In the genomic region with DNA sequence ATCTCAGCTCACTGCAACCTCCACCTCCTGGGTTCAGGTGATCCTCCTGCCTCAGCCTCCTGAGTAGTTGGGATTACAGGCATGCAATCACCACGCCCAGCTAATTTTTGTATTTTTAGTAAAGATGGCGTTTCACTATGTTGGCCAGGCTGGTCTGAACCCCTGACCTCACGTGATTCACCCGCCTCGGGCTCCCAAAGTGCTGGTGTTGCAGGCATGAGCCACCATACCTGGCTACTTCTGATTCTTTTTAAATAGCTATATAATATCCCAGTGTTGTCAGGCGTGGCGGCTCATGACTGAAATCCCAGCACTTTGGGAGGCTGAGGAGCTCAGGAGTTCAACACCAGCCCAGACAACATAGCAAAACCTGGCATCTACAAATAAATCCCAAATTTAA, we compare ENCODE assay signal across 24 cellular contexts.
"Had no signal": no experiment of that assay in that cellular context is flagged by ENCODE, and none has a peak within 500 bp of the region (broad histone marks: within the 10 kb centered on the region; RNA-seq: fewer than 3 reads in every experiment).

No MANE protein-coding gene starts in this region.

- H3K4me3 Mint-ChIP-seq: naive B cell; naive thymus-derived CD8-positive, alpha-beta T cell; natural killer cell treated with Interleukin-12 subunit alpha and Interleukin-12 subunit beta and Interleukin-15 and Interleukin-18, amount 100 ng/mL, for 72 hours; nephron progenitor cell; neural crest cell; stimulated activated effector memory CD8-positive, alpha-beta T cell treated with anti-CD3 and anti-CD28 coated beads, Interleukin-12 subunit alpha, Interleukin-12 subunit beta, amount 100 ng/mL, for 72 hours; stimulated activated naive B cell treated with anti-CD40 and anti-IgM and Interleukin-4, amounts not matched to agents 10 μg/mL and 1 μg/mL and 100 μg/mL, for 72 hours; stimulated activated naive CD8-positive, alpha-beta T cell treated with anti-CD3 and anti-CD28 coated beads, Interleukin-15, Interleukin-2, amounts not matched to agents 100 ng/mL and 50 ng/mL, for 24 hours had no signal

- H3K4me1 Mint-ChIP-seq: naive B cell; nephron progenitor cell; neural crest cell; stimulated activated effector memory CD8-positive, alpha-beta T cell treated with anti-CD3 and anti-CD28 coated beads, Interleukin-12 subunit alpha, Interleukin-12 subunit beta, amount 100 ng/mL, for 72 hours had no signal

- H3K9me3 Mint-ChIP-seq: naive B cell; naive thymus-derived CD8-positive, alpha-beta T cell; natural killer cell treated with Interleukin-12 subunit alpha and Interleukin-12 subunit beta and Interleukin-15 and Interleukin-18, amount 100 ng/mL, for 72 hours; nephron progenitor cell; neural crest cell; stimulated activated effector memory CD8-positive, alpha-beta T cell treated with anti-CD3 and anti-CD28 coated beads, Interleukin-12 subunit alpha, Interleukin-12 subunit beta, amount 100 ng/mL, for 72 hours; stimulated activated naive B cell treated with anti-CD40 and anti-IgM and Interleukin-4, amounts not matched to agents 10 μg/mL and 1 μg/mL and 100 μg/mL, for 72 hours; stimulated activated naive CD8-positive, alpha-beta T cell treated with anti-CD3 and anti-CD28 coated beads, Interleukin-15, Interleukin-2, amounts not matched to agents 100 ng/mL and 50 ng/mL, for 24 hours had no signal

- H3K36me3 Mint-ChIP-seq: naive B cell; natural killer cell treated with Interleukin-12 subunit alpha and Interleukin-12 subunit beta and Interleukin-15 and Interleukin-18, amount 100 ng/mL, for 72 hours had no signal

- DNase-seq: naive B cell; naive thymus-derived CD8-positive, alpha-beta T cell; nephron progenitor cell; nucleus accumbens; ovary; posterior cingulate gyrus; psoas muscle; right cardiac atrium; right lobe of liver; sigmoid colon; small intestine; stimulated activated CD4-positive, alpha-beta T cell treated with anti-CD3 and anti-CD28 coated beads, Interleukin-15, amount 100 ng/mL, for 24 hours; stimulated activated CD4-positive, alpha-beta T cell treated with anti-CD3 and anti-CD28 coated beads, Interleukin-2, amount 100 ng/mL, for 24 hours; stimulated activated CD4-positive, alpha-beta T cell treated with anti-CD3 and anti-CD28 coated beads, Interleukin-2, amount 100 ng/mL, for 48 hours; stimulated activated CD4-positive, alpha-beta T cell treated with anti-CD3 and anti-CD28 coated beads, Interleukin-4, amount 100 ng/mL, for 24 hours; stimulated activated naive B cell treated with anti-CD40 and anti-IgM and Interleukin-4, amounts not matched to agents 10 μg/mL and 1 μg/mL and 100 μg/mL, for 72 hours; stimulated activated naive CD4-positive, alpha-beta T cell treated with Interleukin-2 at 50 U/mL for 16 hours; stomach; thyroid gland; upper lobe of left lung had no signal

- H3K27ac Mint-ChIP-seq: natural killer cell treated with Interleukin-12 subunit alpha and Interleukin-12 subunit beta and Interleukin-15 and Interleukin-18, amount 100 ng/mL, for 72 hours; stimulated activated effector memory CD8-positive, alpha-beta T cell treated with anti-CD3 and anti-CD28 coated beads, Interleukin-12 subunit alpha, Interleukin-12 subunit beta, amount 100 ng/mL, for 72 hours; stimulated activated naive B cell treated with anti-CD40 and anti-IgM and Interleukin-4, amounts not matched to agents 10 μg/mL and 1 μg/mL and 100 μg/mL, for 72 hours; stimulated activated naive CD8-positive, alpha-beta T cell treated with anti-CD3 and anti-CD28 coated beads, Interleukin-15, Interleukin-2, amounts not matched to agents 100 ng/mL and 50 ng/mL, for 24 hours had no signal

- ATAC-seq: naive thymus-derived CD8-positive, alpha-beta T cell; natural killer cell treated with Interleukin-12 subunit alpha and Interleukin-12 subunit beta and Interleukin-15 and Interleukin-18, amount 100 ng/mL, for 72 hours; psoas muscle; right cardiac atrium; right lobe of liver; stimulated activated effector memory CD8-positive, alpha-beta T cell treated with anti-CD3 and anti-CD28 coated beads, Interleukin-12 subunit alpha, Interleukin-12 subunit beta, amount 100 ng/mL, for 72 hours; stimulated activated naive B cell treated with anti-CD40 and anti-IgM and Interleukin-4, amounts not matched to agents 10 μg/mL and 1 μg/mL and 100 μg/mL, for 72 hours had no signal

- H3K27me3 Mint-ChIP-seq: naive B cell; naive thymus-derived CD8-positive, alpha-beta T cell; natural killer cell treated with Interleukin-12 subunit alpha and Interleukin-12 subunit beta and Interleukin-15 and Interleukin-18, amount 100 ng/mL, for 72 hours; stimulated activated naive B cell treated with anti-CD40 and anti-IgM and Interleukin-4, amounts not matched to agents 10 μg/mL and 1 μg/mL and 100 μg/mL, for 72 hours; stimulated activated naive CD8-positive, alpha-beta T cell treated with anti-CD3 and anti-CD28 coated beads, Interleukin-15, Interleukin-2, amounts not matched to agents 100 ng/mL and 50 ng/mL, for 24 hours had no signal
